ENCODE assay signal across 10 cellular contexts in genomic region chr18:44637210-44638051, GRCh38. TPM values are rescaled to one million over a fixed set of nuclear protein-coding genes. Genes with fewer than 3 reads are reported as not detected.
DNase-seq lines count a peak whose midpoint lies in the region; ATAC-seq and TF ChIP-seq lines count a peak whose summit lies in the region.
"Had no signal": no experiment of that assay in that cellular context is flagged by ENCODE, and none has a peak within 500 bp of the region (broad histone marks: within the 10 kb centered on the region; RNA-seq: fewer than 3 reads in every experiment).

No MANE protein-coding gene starts in this region.

- no peaks in the 10 kb centered on the region for H3K9me2 ChIP-seq in PC-3 (replicated peaks; ENCODE audit: low read length)

- no peaks in the 10 kb centered on the region for H3F3A ChIP-seq in PC-3 (ENCODE audit: low read length, unreplicated experiment)

- peak; percentile 48 to 75 for ATAC-seq in activated T-cell treated with anti-CD3 and anti-CD28 coated beads, Interleukin-2, amount 50 U/mL, for 4 hours
- ATAC-seq in PC-3 (peak; percentile 91), HG03457 (IDR thresholded peaks at IDR 0.05; ENCODE audit: unreplicated experiment) (no peak)
- peak; percentile 79 for ATAC-seq in stimulated activated memory B cell treated with anti-CD40 and anti-IgM and Interleukin-4, amounts not matched to agents 10 μg/mL and 1 μg/mL and 100 μg/mL, for 72 hours
- ATAC-seq: right lobe of liver had no signal

- intact Hi-C loops in PC-3 (cut with micrococcal nuclease): loop anchor here (2.0 kb wide), 1 partner anchor 35 kb away; no protein-coding TSS in a partner anchor

- H3K27me3 Mint-ChIP-seq in activated T-cell treated with anti-CD3 and anti-CD28 coated beads, Interleukin-2, amount 50 U/mL, for 4 hours (ENCODE audit: low read depth): peaks cover 15% of the 10 kb centered on the region
- H3K27me3 Mint-ChIP-seq in stimulated activated memory B cell treated with anti-CD40 and anti-IgM and Interleukin-4, amounts not matched to agents 10 μg/mL and 1 μg/mL and 100 μg/mL, for 72 hours: no peaks in the 10 kb centered on the region
- peaks cover 5 to 14% of the 10 kb centered on the region in 2 donors for H3K27me3 Mint-ChIP-seq in CD8-positive, alpha-beta memory T cell

- H4K20me1 ChIP-seq in PC-3 (ENCODE audit: low read length): no peaks in the 10 kb centered on the region

- no peaks in the 10 kb centered on the region for H3K36me3 Mint-ChIP-seq in activated T-cell treated with anti-CD3 and anti-CD28 coated beads, Interleukin-2, amount 50 U/mL, for 4 hours (ENCODE audit: insufficient read depth)
- no peaks in the 10 kb centered on the region for H3K36me3 Mint-ChIP-seq in stimulated activated memory B cell treated with anti-CD40 and anti-IgM and Interleukin-4, amounts not matched to agents 10 μg/mL and 1 μg/mL and 100 μg/mL, for 72 hours
- no peaks in the 10 kb centered on the region for H3K36me3 Mint-ChIP-seq in CD8-positive, alpha-beta memory T cell

- H3K27ac Mint-ChIP-seq in stimulated activated memory B cell treated with anti-CD40 and anti-IgM and Interleukin-4, amounts not matched to agents 10 μg/mL and 1 μg/mL and 100 μg/mL, for 72 hours: no peak overlapping the region
- peak overlapping the region in 1 of 8 donors; percentile 30 for H3K27ac Mint-ChIP-seq in CD8-positive, alpha-beta memory T cell

- H2AFZ ChIP-seq in PC-3 (ENCODE audit: low read length): no peak overlapping the region

- H3K9me3 ChIP-seq in PC-3 (ENCODE audit: low read length): no peaks in the 10 kb centered on the region
- no peaks in the 10 kb centered on the region for H3K9me3 ChIP-seq in CD8-positive, alpha-beta memory T cell (ENCODE audit: low read length)
- H3K9me3 ChIP-seq: right lobe of liver had no signal

- no peak overlapping the region for H3K4me3 Mint-ChIP-seq in activated T-cell treated with anti-CD3 and anti-CD28 coated beads, Interleukin-2, amount 50 U/mL, for 4 hours
- no peak overlapping the region for H3K4me3 Mint-ChIP-seq in stimulated activated memory B cell treated with anti-CD40 and anti-IgM and Interleukin-4, amounts not matched to agents 10 μg/mL and 1 μg/mL and 100 μg/mL, for 72 hours
- H3K4me3 Mint-ChIP-seq in CD8-positive, alpha-beta memory T cell: no peak overlapping the region

- H3K9ac ChIP-seq in PC-3 (ENCODE audit: low read length): no peak overlapping the region

- peaks cover 21% of the 10 kb centered on the region for H3K4me1 ChIP-seq in PC-3 (ENCODE audit: insufficient read depth, low read length)
- no peaks in the 10 kb centered on the region for H3K4me1 ChIP-seq in CD8-positive, alpha-beta memory T cell (ENCODE audit: insufficient read depth, low read length)
- H3K4me1 ChIP-seq: right lobe of liver had no signal

- CTCF ChIA-PET in PC-3 (lab: Charles Lee): no interaction called here
- CTCF ChIA-PET in CD8-positive, alpha-beta memory T cell (lab: Charles Lee): interaction anchor here (1.1 kb wide), 1 partner anchor 11 kb away, joined by 4 read pairs; no protein-coding TSS in a partner anchor

- H3K9me3 Mint-ChIP-seq in activated T-cell treated with anti-CD3 and anti-CD28 coated beads, Interleukin-2, amount 50 U/mL, for 4 hours: no peaks in the 10 kb centered on the region
- no peaks in the 10 kb centered on the region for H3K9me3 Mint-ChIP-seq in stimulated activated memory B cell treated with anti-CD40 and anti-IgM and Interleukin-4, amounts not matched to agents 10 μg/mL and 1 μg/mL and 100 μg/mL, for 72 hours
- no peaks in the 10 kb centered on the region for H3K9me3 Mint-ChIP-seq in CD8-positive, alpha-beta memory T cell

- peak overlapping the region; percentile 79 for H3K27ac ChIP-seq in PC-3 (ENCODE audit: low read length)
- H3K27ac ChIP-seq in CD8-positive, alpha-beta memory T cell (ENCODE audit: low read depth, low read length): no peak overlapping the region
- H3K27ac ChIP-seq: right lobe of liver had no signal

- H3K27me3 ChIP-seq in PC-3 (ENCODE audit: low read length): no peaks in the 10 kb centered on the region
- H3K27me3 ChIP-seq in CD8-positive, alpha-beta memory T cell (ENCODE audit: insufficient read depth, low read length, poor library complexity, severe bottlenecking): no peaks in the 10 kb centered on the region
- H3K27me3 ChIP-seq: right lobe of liver had no signal

- H3K4me2 ChIP-seq in PC-3 (ENCODE audit: low read length): peak overlapping the region; percentile 65

- TF ChIP-seq CTCF in PC-3 (conservative IDR thresholded peaks at IDR 0.05; ENCODE audit: low read depth, low read length) (no peak), fibroblast of pulmonary artery (IDR thresholded peaks at IDR 0.05; ENCODE audit: low read length, missing control alignments) (no peak)

- POLR2A ChIA-PET in PC-3 (lab: Charles Lee; ENCODE audit: unreplicated experiment): no interaction called here
- POLR2A ChIA-PET in CD8-positive, alpha-beta memory T cell (lab: Charles Lee): no interaction called here

- no peaks in the 10 kb centered on the region for H3K79me2 ChIP-seq in PC-3 (ENCODE audit: low read length)

- no peaks in the 10 kb centered on the region for H3K36me3 ChIP-seq in PC-3 (ENCODE audit: low read depth, low read length)
- no peaks in the 10 kb centered on the region for H3K36me3 ChIP-seq in CD8-positive, alpha-beta memory T cell (ENCODE audit: insufficient read depth, low read length)
- H3K36me3 ChIP-seq: right lobe of liver had no signal

- BruUV-seq in PC-3 (replicated peaks; lab: Mats Ljungman, UMichigan): no TSS peak

- peaks cover 10% of the 10 kb centered on the region for H3K4me1 Mint-ChIP-seq in activated T-cell treated with anti-CD3 and anti-CD28 coated beads, Interleukin-2, amount 50 U/mL, for 4 hours (ENCODE audit: low read depth)
- peaks cover 29% of the 10 kb centered on the region for H3K4me1 Mint-ChIP-seq in stimulated activated memory B cell treated with anti-CD40 and anti-IgM and Interleukin-4, amounts not matched to agents 10 μg/mL and 1 μg/mL and 100 μg/mL, for 72 hours
- H3K4me1 Mint-ChIP-seq in CD8-positive, alpha-beta memory T cell: peaks cover 1 to 12% (median 11%) of the 10 kb centered on the region in 3 donors

- no peak for DNase-seq in activated T-cell treated with anti-CD3 and anti-CD28 coated beads, Interleukin-2, amount 50 U/mL, for 4 hours
- DNase-seq in activated T-cell treated with anti-CD3 and anti-CD28 coated beads, Interleukin-2, amount 50 U/mL, for 1 hour: no peak
- DNase-seq in PC-3 (peak; percentile 65), fibroblast of pulmonary artery (ENCODE audit: low read depth) (peak; percentile 7), mesenteric fat pad (ENCODE audit: low spot score) (no peak)
- DNase-seq in CD8-positive, alpha-beta memory T cell: no peak
- DNase-seq: HCEC 1CT, right lobe of liver had no signal

- H3K4me3 ChIP-seq in PC-3 (ENCODE audit: low read length) (0 out of 2 replicates have a peak overlapping the region, but pooled peaks have one; percentile 33), fibroblast of pulmonary artery (replicated peaks; ENCODE audit: low read depth, low read length) (no peak overlapping the region)
- no peak overlapping the region for H3K4me3 ChIP-seq in CD8-positive, alpha-beta memory T cell (ENCODE audit: low read length)
- H3K4me3 ChIP-seq: right lobe of liver had no signal

RNA-seq across cellular contexts. Expression of gene SETBP1, which starts 43.3 kb away (rescaled TPM):
- total RNA-seq in activated T-cell treated with anti-CD3 and anti-CD28 coated beads, Interleukin-2, amount 50 U/mL, for 4 hours: 1 to 10 TPM; 6.2 to 9.2 (median 7.6) TPM
- 2.3 and 3.5 TPM in 2 replicates for total RNA-seq in PC-3 (2014; rRNA removed)
- 21.6 TPM for total RNA-seq in mesenteric fat pad
- total RNA-seq in CD8-positive, alpha-beta memory T cell: 10 to 100 TPM; 13.9 to 14.1 TPM
- polyA plus RNA-seq in CD8-positive, alpha-beta memory T cell: 0.22 TPM

Comparison
In these comparisons a context has a peak if more than half of its experiments do, and no peak if none do; other contexts are left out.
1. DNase-seq: peak in PC-3 (single experiment) and fibroblast of pulmonary artery (single experiment); none in activated T-cell treated with anti-CD3 and anti-CD28 coated beads, Interleukin-2, amount 50 U/mL, for 4 hours (single experiment), activated T-cell treated with anti-CD3 and anti-CD28 coated beads, Interleukin-2, amount 50 U/mL, for 1 hour (single experiment), mesenteric fat pad (single experiment) and CD8-positive, alpha-beta memory T cell (0 of 5).